ENCODE assay signal across 19 cellular contexts in the genomic region with DNA sequence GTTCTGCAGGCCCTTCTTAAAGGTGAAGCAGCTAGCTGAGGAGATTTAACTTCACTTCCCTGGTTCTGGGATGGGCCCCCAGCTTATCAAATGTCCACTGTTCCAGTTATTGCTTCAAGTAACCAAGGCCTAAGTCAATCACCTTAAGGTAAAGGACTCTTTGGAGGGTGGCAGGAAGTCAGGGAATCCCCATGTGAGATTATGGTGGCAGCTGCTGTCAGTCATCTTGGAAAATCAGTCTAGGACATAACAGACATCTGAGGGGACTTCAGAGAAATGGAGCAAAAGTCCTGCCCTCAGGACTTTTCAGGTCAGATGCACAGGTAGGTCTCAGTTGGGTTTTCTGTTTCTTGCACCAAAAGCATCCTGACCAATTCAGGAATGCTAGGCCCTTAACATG. TPM values are rescaled to one million over a fixed set of nuclear protein-coding genes. Genes with fewer than 3 reads are reported as not detected.
DNase-seq lines count a peak whose midpoint lies in the region; ATAC-seq lines count a peak whose summit lies in the region.
"Had no signal": no experiment of that assay in that cellular context is flagged by ENCODE, and none has a peak within 500 bp of the region (broad histone marks: within the 10 kb centered on the region; RNA-seq: fewer than 3 reads in every experiment).

No MANE protein-coding gene starts in this region.

- no peak overlapping the region for H3K14ac ChIP-seq in trophoblast cell (ENCODE audit: low read length)

- H4K12ac ChIP-seq in trophoblast cell (ENCODE audit: low read depth, low read length): no peak overlapping the region

- no peaks in the 10 kb centered on the region for H3K9me3 ChIP-seq in trophoblast cell (ENCODE audit: insufficient read depth, low read depth, low read length)
- H3K9me3 ChIP-seq: esophagus muscularis mucosa had no signal

- H3K27ac Mint-ChIP-seq in activated CD4-positive, alpha-beta T cell treated with anti-CD3 and anti-CD28 coated beads, Interleukin-2, amount 10 ng/mL, durations not matched to agents 7 days and 5 days: peak overlapping the region; percentile 5
- H3K27ac Mint-ChIP-seq in activated naive CD8-positive, alpha-beta T cell treated with anti-CD3 and anti-CD28 coated beads for 36 hours: peak overlapping the region; percentile 59
- H3K27ac Mint-ChIP-seq: dendritic cell treated with granulocyte-macrophage colony-stimulating factor and Interleukin-4, amounts not matched to agents 40 ng/mL and 50 ng/mL, for 4 days had no signal

- H2BK5ac ChIP-seq in trophoblast cell (ENCODE audit: low read depth, low read length, poor library complexity): no peak overlapping the region

- H3K36me3 Mint-ChIP-seq in activated CD4-positive, alpha-beta T cell treated with anti-CD3 and anti-CD28 coated beads, Interleukin-2, amount 10 ng/mL, durations not matched to agents 7 days and 5 days (ENCODE audit: low read depth): peaks cover 35% of the 10 kb centered on the region
- H3K36me3 Mint-ChIP-seq in activated naive CD8-positive, alpha-beta T cell treated with anti-CD3 and anti-CD28 coated beads for 36 hours: peaks cover 39% of the 10 kb centered on the region

- H3K27ac ChIP-seq in trophoblast cell (ENCODE audit: low read depth, low read length): no peak overlapping the region
- H3K27ac ChIP-seq: esophagus muscularis mucosa had no signal

- no peak overlapping the region for H3K23ac ChIP-seq in trophoblast cell (ENCODE audit: low read length)

- H3K79me2 ChIP-seq in trophoblast cell (ENCODE audit: control insufficient read depth, insufficient read depth, low read length, poor library complexity): peaks cover 13% of the 10 kb centered on the region

- no peak overlapping the region for H2AFZ ChIP-seq in trophoblast cell (ENCODE audit: insufficient read depth, low read length, poor library complexity)

- peak overlapping the region; percentile 23 for H3K4me3 Mint-ChIP-seq in activated CD4-positive, alpha-beta T cell treated with anti-CD3 and anti-CD28 coated beads, Interleukin-2, amount 10 ng/mL, durations not matched to agents 7 days and 5 days
- peak overlapping the region; percentile 47 for H3K4me3 Mint-ChIP-seq in activated naive CD8-positive, alpha-beta T cell treated with anti-CD3 and anti-CD28 coated beads for 36 hours
- H3K4me3 Mint-ChIP-seq: dendritic cell treated with granulocyte-macrophage colony-stimulating factor and Interleukin-4, amounts not matched to agents 40 ng/mL and 50 ng/mL, for 4 days had no signal

- H2BK120ac ChIP-seq in trophoblast cell (ENCODE audit: insufficient read depth, low read length, poor library complexity): no peak overlapping the region

- no peaks in the 10 kb centered on the region for H3K27me3 Mint-ChIP-seq in activated CD4-positive, alpha-beta T cell treated with anti-CD3 and anti-CD28 coated beads, Interleukin-2, amount 10 ng/mL, durations not matched to agents 7 days and 5 days
- H3K27me3 Mint-ChIP-seq in activated naive CD8-positive, alpha-beta T cell treated with anti-CD3 and anti-CD28 coated beads for 36 hours: no peaks in the 10 kb centered on the region
- H3K27me3 Mint-ChIP-seq: dendritic cell treated with granulocyte-macrophage colony-stimulating factor and Interleukin-4, amounts not matched to agents 40 ng/mL and 50 ng/mL, for 4 days; type B pancreatic cell had no signal

- no peak for ATAC-seq in esophagus mucosa

- H4K91ac ChIP-seq in trophoblast cell (ENCODE audit: low read depth, low read length): no peak overlapping the region

- no peaks in the 10 kb centered on the region for H3K27me3 ChIP-seq in trophoblast cell (ENCODE audit: insufficient read depth, low read length)
- H3K27me3 ChIP-seq: esophagus muscularis mucosa had no signal

- no peak for DNase-seq in activated CD4-positive, alpha-beta T cell treated with anti-CD3 and anti-CD28 coated beads, Interleukin-2, amount 10 ng/mL, durations not matched to agents 7 days and 5 days
- DNase-seq in activated CD4-positive, alpha-beta T cell treated with anti-CD3 and anti-CD28 coated beads, Interleukin-2, amount 50 U/mL, for 48 hours: no peak
- DNase-seq in Jurkat, Clone E6-1 (ENCODE audit: low read depth, low spot score): no peak
- DNase-seq in activated naive CD8-positive, alpha-beta T cell treated with anti-CD3 and anti-CD28 coated beads for 36 hours: no peak
- DNase-seq in trophoblast cell (no peak), medulla oblongata (ENCODE audit: extremely low spot score) (no peak), GM03348 (ENCODE audit: low spot score) (no peak)
- DNase-seq: activated CD4-positive, CD25-positive, alpha-beta regulatory T cell; Calu3; GF-D8; glutamatergic neuron; mesendoderm; NCI-H2029 treated with DMSO at 0.1 percent for 48 hours; NCI-H524; nucleus accumbens had no signal

- H3K18ac ChIP-seq in trophoblast cell (ENCODE audit: low read length): peak overlapping the region; percentile 56

- POLR2A ChIA-PET in activated CD4-positive, alpha-beta T cell treated with anti-CD3 and anti-CD28 coated beads, Interleukin-2, amount 10 ng/mL, durations not matched to agents 7 days and 5 days (lab: Charles Lee): no interaction called here

- no peak overlapping the region for H3K9ac ChIP-seq in trophoblast cell (ENCODE audit: low read length)

- no peak overlapping the region for H4K8ac ChIP-seq in trophoblast cell (ENCODE audit: low read depth, low read length)

- H2BK12ac ChIP-seq in trophoblast cell (ENCODE audit: low read length): no peak overlapping the region

- H3K4me2 ChIP-seq in trophoblast cell (ENCODE audit: low read length): no peak overlapping the region

- H3K4me1 Mint-ChIP-seq in activated CD4-positive, alpha-beta T cell treated with anti-CD3 and anti-CD28 coated beads, Interleukin-2, amount 10 ng/mL, durations not matched to agents 7 days and 5 days: peaks cover 78% of the 10 kb centered on the region
- peaks cover 58% of the 10 kb centered on the region for H3K4me1 Mint-ChIP-seq in activated naive CD8-positive, alpha-beta T cell treated with anti-CD3 and anti-CD28 coated beads for 36 hours

- peak overlapping the region; percentile 48 for H3K4ac ChIP-seq in trophoblast cell (ENCODE audit: low read depth, low read length)

- no peaks in the 10 kb centered on the region for H3K9me3 Mint-ChIP-seq in activated CD4-positive, alpha-beta T cell treated with anti-CD3 and anti-CD28 coated beads, Interleukin-2, amount 10 ng/mL, durations not matched to agents 7 days and 5 days
- no peaks in the 10 kb centered on the region for H3K9me3 Mint-ChIP-seq in activated naive CD8-positive, alpha-beta T cell treated with anti-CD3 and anti-CD28 coated beads for 36 hours
- H3K9me3 Mint-ChIP-seq: dendritic cell treated with granulocyte-macrophage colony-stimulating factor and Interleukin-4, amounts not matched to agents 40 ng/mL and 50 ng/mL, for 4 days; type B pancreatic cell had no signal

- peaks cover 0 to 2% of the 10 kb centered on the region in 2 experiments for H3K36me3 ChIP-seq in trophoblast cell (ENCODE audit: control insufficient read depth in 1 of 2, insufficient read depth in 2 of 2, low read length in 2 of 2)

- H3K79me1 ChIP-seq in trophoblast cell (ENCODE audit: low read length): peaks cover 10% of the 10 kb centered on the region

- H2AK5ac ChIP-seq in trophoblast cell (ENCODE audit: low read length): no peak overlapping the region

- CTCF ChIA-PET in activated CD4-positive, alpha-beta T cell treated with anti-CD3 and anti-CD28 coated beads, Interleukin-2, amount 10 ng/mL, durations not matched to agents 7 days and 5 days (lab: Charles Lee): interaction anchor here (0.6 to 1.8 kb wide), 4 partner anchors 15 to 52 kb away, joined by 3 to 6 read pairs (median 4); no protein-coding TSS in a partner anchor

- peaks cover 0 to 5% of the 10 kb centered on the region in 2 experiments for H3K4me1 ChIP-seq in trophoblast cell (ENCODE audit: control insufficient read depth in 1 of 2, insufficient read depth in 2 of 2, low read length in 2 of 2)

- peak overlapping the region; percentile 16 for H3K4me3 ChIP-seq in Jurkat, Clone E6-1 (ENCODE audit: low read length)
- H3K4me3 ChIP-seq in trophoblast cell (ENCODE audit: low read depth, low read length): no peak overlapping the region
- H3K4me3 ChIP-seq: esophagus muscularis mucosa had no signal

RNA-seq across cellular contexts. Expression of gene ELOVL5, which starts 3.8 kb away (rescaled TPM):
- 100 to 1,000 TPM; 124 to 152 TPM for total RNA-seq in activated CD4-positive, alpha-beta T cell treated with anti-CD3 and anti-CD28 coated beads, Interleukin-2, amount 10 ng/mL, durations not matched to agents 7 days and 5 days
- polyA plus RNA-seq in Jurkat, Clone E6-1 (2012; ENCODE audit: insufficient read depth, insufficient read length): 363 TPM
- total RNA-seq in activated naive CD8-positive, alpha-beta T cell treated with anti-CD3 and anti-CD28 coated beads for 36 hours: 10 to 100 TPM; 86.2 to 88.3 TPM
- 73.6 and 77.0 TPM in 2 replicates for polyA plus RNA-seq in trophoblast cell (2013)
- total RNA-seq in esophagus mucosa: 33.1 TPM
